Comparison of ENCODE assay signal across 37 cellular contexts in genomic region chr1:51902456-51902855, GRCh38. TPM values are rescaled to one million over a fixed set of nuclear protein-coding genes. Genes with fewer than 3 reads are reported as not detected.
DNase-seq lines count a peak whose midpoint lies in the region; ATAC-seq, FAIRE-seq and TF ChIP-seq lines count a peak whose summit lies in the region.
"Had no signal": no experiment of that assay in that cellular context is flagged by ENCODE, and none has a peak within 500 bp of the region (broad histone marks: within the 10 kb centered on the region; RNA-seq: fewer than 3 reads in every experiment).

No MANE protein-coding gene starts in this region.

- in situ Hi-C loops in IMR-90 (cut with MboI; ENCODE audit: low sequenced_read_pairs) = no loop called here
- in situ Hi-C loops in K562 (cut with MboI) = no loop called here

- H3K27ac Mint-ChIP-seq in T-helper 2 cell treated with Interferon-gamma antibody and Interleukin-4, amounts not matched to agents 5 μg/mL and 100 μg/mL, for 36 hours = no peak overlapping the region
- H3K27ac Mint-ChIP-seq: B cell; CD14-positive monocyte; CD4-positive, alpha-beta memory T cell; CD4-positive, alpha-beta T cell; CD4-positive, CD25-positive, alpha-beta regulatory T cell; CD8-positive, alpha-beta memory T cell; CD8-positive, alpha-beta T cell had no signal

- TF ChIP-seq POLR2A in IMR-90 (IDR thresholded peaks at IDR 0.05; ENCODE audit: low read depth, low read length) = no peak
- TF ChIP-seq POLR2A in K562 (conservative IDR thresholded peaks at IDR 0.05) = no peak
- TF ChIP-seq POLR2A in vagina (IDR thresholded peaks at IDR 0.05) = no peak

- no peaks in the 10 kb centered on the region for H3K79me2 ChIP-seq in Karpas-422 (ENCODE audit: low read length)
- H3K79me2 ChIP-seq in K562 (ENCODE audit: control insufficient read depth, insufficient read depth, low read length) = no peaks in the 10 kb centered on the region
- H3K79me2 ChIP-seq in trophoblast cell (ENCODE audit: control insufficient read depth, insufficient read depth, low read length, poor library complexity) = no peaks in the 10 kb centered on the region

- BruUV-seq in IMR-90 (replicated peaks; lab: Mats Ljungman, UMichigan) (no TSS peak), K562 (replicated peaks; lab: Mats Ljungman, UMichigan) (no TSS peak)

- no CpG with 5 or more reads among the region's 5 CpGs for WGBS in IMR-90 (ENCODE audit: extremely low coverage in 2 of 2, insufficient read length in 1 of 2), 2 experiments
- WGBS in K562 (ENCODE audit: insufficient coverage, low coverage, missing lambda C conversion rate) = 1% methylated on average over 5 of the region's 5 CpGs
- no CpG with 5 or more reads among the region's 5 CpGs for WGBS in trophoblast cell (ENCODE audit: extremely low coverage, insufficient coverage, insufficient read length)

- H3K4ac ChIP-seq in IMR-90 (ENCODE audit: low read depth, low read length) (0 out of 2 replicates have a peak overlapping the region, but pooled peaks have one; percentile 15), trophoblast cell (ENCODE audit: low read depth, low read length) (no peak overlapping the region)

- H3K36me3 Mint-ChIP-seq in T-helper 2 cell treated with Interferon-gamma antibody and Interleukin-4, amounts not matched to agents 5 μg/mL and 100 μg/mL, for 36 hours (ENCODE audit: low read depth) = no peaks in the 10 kb centered on the region
- H3K36me3 Mint-ChIP-seq: CD14-positive monocyte; CD4-positive, alpha-beta memory T cell; CD4-positive, CD25-positive, alpha-beta regulatory T cell; CD8-positive, alpha-beta T cell had no signal

- TF ChIP-seq CTCF in IMR-90 (conservative IDR thresholded peaks at IDR 0.05; ENCODE audit: low read depth, low read length) (no peak), K562 (IDR thresholded peaks at IDR 0.05 in 2 of 3, conservative IDR thresholded peaks at IDR 0.05 in 1 of 3; ENCODE audit: insufficient read depth in 2 of 3, low read depth in 1 of 3, low read length in 3 of 3) (no peak), vagina (IDR thresholded peaks at IDR 0.05) (no peak)

- H4K8ac ChIP-seq in IMR-90 (ENCODE audit: low read depth in 2 of 2, low read length in 2 of 2) = no peak overlapping the region
- no peak overlapping the region for H4K8ac ChIP-seq in trophoblast cell (ENCODE audit: low read depth, low read length)

- H3K23ac ChIP-seq in IMR-90 (ENCODE audit: low read depth, low read length) = no peak overlapping the region
- H3K23ac ChIP-seq in trophoblast cell (ENCODE audit: low read length) = no peak overlapping the region

- 0 out of 2 replicates have a peak overlapping the region, but pooled peaks have one; percentile 16 for H2BK20ac ChIP-seq in IMR-90 (ENCODE audit: low read depth, low read length)

- intact Hi-C loops in IMR-90 (cut with micrococcal nuclease) (no loop called here), K562 (cut with micrococcal nuclease) (no loop called here), vagina (cut with DNase I) (no loop called here)

- H3K9me3 Mint-ChIP-seq in T-helper 2 cell treated with Interferon-gamma antibody and Interleukin-4, amounts not matched to agents 5 μg/mL and 100 μg/mL, for 36 hours = no peaks in the 10 kb centered on the region
- H3K9me3 Mint-ChIP-seq: CD4-positive, alpha-beta T cell; CD8-positive, alpha-beta T cell had no signal

- H2BK12ac ChIP-seq in trophoblast cell (ENCODE audit: low read length) = no peak overlapping the region

- no peaks in the 10 kb centered on the region for H3K9me2 ChIP-seq in Karpas-422 (replicated peaks; ENCODE audit: insufficient read depth, low read length)

- FAIRE-seq in K562 (lab: Jason Lieb, UNC) = no peak
- FAIRE-seq: A204.1, A549, D721Med had no signal

- no peak overlapping the region for H3K56ac ChIP-seq in IMR-90 (ENCODE audit: extremely low read depth, insufficient read depth, low read length)

- peak overlapping the region; percentile 35; the same call in 1 of the 2 replicates for H2AK5ac ChIP-seq in IMR-90 (ENCODE audit: low read depth, low read length)
- no peak overlapping the region for H2AK5ac ChIP-seq in trophoblast cell (ENCODE audit: low read length)

- H3K9me3 ChIP-seq in IMR-90 (ENCODE audit: control insufficient read depth, insufficient read depth, low read length) (no peaks in the 10 kb centered on the region), Karpas-422 (ENCODE audit: low read length) (no peaks in the 10 kb centered on the region), K562 (replicated peaks; ENCODE audit: control insufficient read depth, insufficient read depth, low read depth, low read length) (0 out of 2 replicates have a peak, but pooled peaks cover 4% of the 10 kb centered on the region), trophoblast cell (ENCODE audit: insufficient read depth, low read depth, low read length) (no peaks in the 10 kb centered on the region), vagina (no peaks in the 10 kb centered on the region)
- H3K9me3 ChIP-seq: A549, BE2C, Caco-2 had no signal

- H3K79me1 ChIP-seq in IMR-90 (ENCODE audit: low read depth in 1 of 2, low read length in 2 of 2) = peaks cover 0 to 7% of the 10 kb centered on the region in 2 experiments; a peak in 1 of 4 replicates
- H3K79me1 ChIP-seq in trophoblast cell (ENCODE audit: low read length) = peaks cover under 1% of the 10 kb centered on the region

- H2BK120ac ChIP-seq in IMR-90 (ENCODE audit: low read depth, low read length) (peak overlapping the region; percentile 28; the same call in 1 of the 2 replicates), trophoblast cell (ENCODE audit: insufficient read depth, low read length, poor library complexity) (no peak overlapping the region)

- CTCF ChIA-PET in IMR-90 (lab: Yijun Ruan, JAX) = interaction anchor here (1.1 kb wide), 1 partner anchor 23 kb away, joined by 3 read pairs; no protein-coding TSS in a partner anchor
- CTCF ChIA-PET in K562 (lab: Yijun Ruan, JAX; ENCODE audit: low intra/inter-chr PET ratio) = no interaction called here

- TF ChIP-seq EP300 in K562 (IDR thresholded peaks at IDR 0.05; ENCODE audit: low read length) = no peak

- no peak overlapping the region for H2AFZ ChIP-seq in IMR-90 (replicated peaks; ENCODE audit: low read length, poor library complexity)
- H2AFZ ChIP-seq in Karpas-422 (ENCODE audit: low read length) = no peak overlapping the region
- no peak overlapping the region for H2AFZ ChIP-seq in K562 (ENCODE audit: low read depth, low read length)
- H2AFZ ChIP-seq in trophoblast cell (ENCODE audit: insufficient read depth, low read length, poor library complexity) = no peak overlapping the region

- no peaks in the 10 kb centered on the region for H3K4me1 Mint-ChIP-seq in T-helper 2 cell treated with Interferon-gamma antibody and Interleukin-4, amounts not matched to agents 5 μg/mL and 100 μg/mL, for 36 hours (ENCODE audit: low read depth)
- H3K4me1 Mint-ChIP-seq: CD14-positive monocyte; CD4-positive, CD25-positive, alpha-beta regulatory T cell had no signal

- no peaks in the 10 kb centered on the region for H3K27me3 ChIP-seq in IMR-90 (ENCODE audit: control insufficient read depth, insufficient read depth, low read length)
- H3K27me3 ChIP-seq in Karpas-422 (ENCODE audit: low read length) = no peaks in the 10 kb centered on the region
- H3K27me3 ChIP-seq in K562 (ENCODE audit: control insufficient read depth in 2 of 2, insufficient read depth in 2 of 2, low read length in 2 of 2) = peaks cover 4 to 26% of the 10 kb centered on the region in 2 experiments; a peak in 4 of 5 replicates
- H3K27me3 ChIP-seq in trophoblast cell (ENCODE audit: insufficient read depth, low read length) = no peaks in the 10 kb centered on the region
- H3K27me3 ChIP-seq in vagina = no peaks in the 10 kb centered on the region
- H3K27me3 ChIP-seq in H7 (ENCODE audit: control insufficient read depth, insufficient read depth, low read length) = no peaks in the 10 kb centered on the region
- H3K27me3 ChIP-seq: BE2C; BLaER1; BLaER1 treated with 17β-estradiol and CSF1 and Interleukin-3, amounts not matched to agents 10 nM and 100 nM had no signal

- H3K14ac ChIP-seq in IMR-90 (replicated peaks; ENCODE audit: low read depth, low read length) (0 out of 2 replicates have a peak overlapping the region, but pooled peaks have one; percentile 10), trophoblast cell (ENCODE audit: low read length) (no peak overlapping the region)

- H3K4me3 ChIP-seq in IMR-90 (ENCODE audit: insufficient read depth, low read depth, low read length) = no peak overlapping the region
- H3K4me3 ChIP-seq in Karpas-422 (ENCODE audit: low read length) = no peak overlapping the region
- no peak overlapping the region for H3K4me3 ChIP-seq in K562
- H3K4me3 ChIP-seq in trophoblast cell (ENCODE audit: low read depth, low read length) = no peak overlapping the region
- H3K4me3 ChIP-seq in vagina = no peak overlapping the region
- no peak overlapping the region for H3K4me3 ChIP-seq in H7 (ENCODE audit: insufficient read depth, low read depth, low read length)
- H3K4me3 ChIP-seq: A549; BLaER1; BLaER1 treated with 17β-estradiol and CSF1 and Interleukin-3, amounts not matched to agents 10 nM and 100 nM had no signal

- peak overlapping the region; percentile 10 for H4K91ac ChIP-seq in IMR-90 (ENCODE audit: insufficient read depth, low read depth, low read length)
- no peak overlapping the region for H4K91ac ChIP-seq in trophoblast cell (ENCODE audit: low read depth, low read length)

- H3K9ac ChIP-seq in IMR-90 (ENCODE audit: low read depth, low read length) (no peak overlapping the region), Karpas-422 (ENCODE audit: low read length) (no peak overlapping the region), K562 (ENCODE audit: insufficient read depth in 1 of 2, low read depth in 2 of 2, low read length in 2 of 2) (no peak overlapping the region), trophoblast cell (ENCODE audit: low read length) (no peak overlapping the region)
- H3K9ac ChIP-seq: BLaER1; BLaER1 treated with 17β-estradiol and CSF1 and Interleukin-3, amounts not matched to agents 10 nM and 100 nM had no signal

- H3K4me2 ChIP-seq in IMR-90 (ENCODE audit: low read depth, low read length) (no peak overlapping the region), Karpas-422 (ENCODE audit: low read depth, low read length, poor library complexity, severe bottlenecking) (no peak overlapping the region), K562 (ENCODE audit: insufficient read depth, low read length) (no peak overlapping the region), trophoblast cell (ENCODE audit: low read length) (no peak overlapping the region)
- H3K4me2 ChIP-seq: A549; BLaER1; BLaER1 treated with 17β-estradiol and CSF1 and Interleukin-3, amounts not matched to agents 10 nM and 100 nM had no signal

- H3K36me3 ChIP-seq in IMR-90 (ENCODE audit: control insufficient read depth, insufficient read depth, low read length) = no peaks in the 10 kb centered on the region
- no peaks in the 10 kb centered on the region for H3K36me3 ChIP-seq in Karpas-422 (ENCODE audit: insufficient read depth, low read length)
- H3K36me3 ChIP-seq in K562 (ENCODE audit: control insufficient read depth, insufficient read depth, low read length) = no peaks in the 10 kb centered on the region
- H3K36me3 ChIP-seq in trophoblast cell (ENCODE audit: control insufficient read depth in 1 of 2, insufficient read depth in 2 of 2, low read length in 2 of 2) = no peaks in the 10 kb centered on the region
- no peaks in the 10 kb centered on the region for H3K36me3 ChIP-seq in vagina
- H3K36me3 ChIP-seq in H7 (replicated peaks; ENCODE audit: control insufficient read depth, insufficient read depth, low read length) = no peaks in the 10 kb centered on the region
- H3K36me3 ChIP-seq: BE2C; BLaER1; BLaER1 treated with 17β-estradiol and CSF1 and Interleukin-3, amounts not matched to agents 10 nM and 100 nM had no signal

- no peak overlapping the region; the same call in 2 of the 3 replicates for H2BK15ac ChIP-seq in IMR-90 (ENCODE audit: low read depth, low read length)

- no peak for ATAC-seq in IMR-90 (ENCODE audit: low read depth)
- ATAC-seq in K562 = no peak
- ATAC-seq: A549; CD8-positive, alpha-beta T cell had no signal

- peaks cover 15% of the 10 kb centered on the region for H3K9me1 ChIP-seq in IMR-90 (ENCODE audit: insufficient read depth, low read length)
- H3K9me1 ChIP-seq in K562 (ENCODE audit: control insufficient read depth, insufficient read depth, low read length) = no peaks in the 10 kb centered on the region

- H3K4me1 ChIP-seq in IMR-90 (ENCODE audit: control insufficient read depth, insufficient read depth, low read length) = peaks cover 20% of the 10 kb centered on the region
- no peaks in the 10 kb centered on the region; the same call in 1 of the 2 replicates for H3K4me1 ChIP-seq in Karpas-422 (ENCODE audit: low read length)
- H3K4me1 ChIP-seq in K562 (replicated peaks in 1 of 2; ENCODE audit: control insufficient read depth in 2 of 2, insufficient read depth in 2 of 2, low read length in 2 of 2) = no peaks in the 10 kb centered on the region
- H3K4me1 ChIP-seq in trophoblast cell (ENCODE audit: control insufficient read depth in 1 of 2, insufficient read depth in 2 of 2, low read length in 2 of 2) = peaks cover 2 to 3% of the 10 kb centered on the region in 2 experiments
- H3K4me1 ChIP-seq in vagina = no peaks in the 10 kb centered on the region
- H3K4me1 ChIP-seq: BE2C, Caco-2 had no signal

- H3K27me3 Mint-ChIP-seq in T-helper 2 cell treated with Interferon-gamma antibody and Interleukin-4, amounts not matched to agents 5 μg/mL and 100 μg/mL, for 36 hours (ENCODE audit: low read depth) = peaks cover 17% of the 10 kb centered on the region

- H4K12ac ChIP-seq in trophoblast cell (ENCODE audit: low read depth, low read length) = no peak overlapping the region

- DNase-seq in IMR-90 (no peak), Karpas-422 (peak; percentile 1), K562 (ENCODE audit: extremely low read depth in 1 of 4, low spot score in 3 of 4) (no peak), trophoblast cell (peak; percentile 73 to 84), Kasumi-1 (lab: John Stamatoyannopoulos, UW) (no peak), vagina (ENCODE audit: extremely low spot score in 2 of 2) (no peak), H7 (no peak)
- no peak for DNase-seq in T-helper 2 cell treated with Interferon-gamma antibody and Interleukin-4, amounts not matched to agents 5 μg/mL and 100 μg/mL, for 36 hours (ENCODE audit: low spot score)
- DNase-seq: 8988T; ACHN; AML-193; BE2C; C1 segment of cervical spinal cord; Caco-2; Calu3; CD4-positive, alpha-beta memory T cell; CD4-positive, alpha-beta T cell; CD4-positive, CD25-positive, alpha-beta regulatory T cell; CD8-positive, alpha-beta memory T cell; CD8-positive, alpha-beta T cell; COR-L47; DMS 273 treated with DMSO at 0.1 percent for 48 hours; DMS153; DMS53; DMS79; DMS79 treated with DMSO at 0.1 percent for 48 hours; DND-41; EL had no signal

- TF ChIP-seq RAD21 in IMR-90 (IDR thresholded peaks at IDR 0.05; ENCODE audit: low read length) (no peak), K562 (CRISPR knock-in tag; conservative IDR thresholded peaks at IDR 0.05 in 1 of 2, IDR thresholded peaks at IDR 0.05 in 1 of 2) (no peak)

- H4K20me1 ChIP-seq in IMR-90 (ENCODE audit: insufficient read depth, low read length) = no peaks in the 10 kb centered on the region
- no peaks in the 10 kb centered on the region for H4K20me1 ChIP-seq in Karpas-422 (ENCODE audit: insufficient read depth, low read depth, low read length)
- no peaks in the 10 kb centered on the region for H4K20me1 ChIP-seq in K562 (replicated peaks; ENCODE audit: control insufficient read depth, insufficient read depth, low read length)
- H4K20me1 ChIP-seq: BLaER1; BLaER1 treated with 17β-estradiol and CSF1 and Interleukin-3, amounts not matched to agents 10 nM and 100 nM had no signal

- H2BK5ac ChIP-seq in IMR-90 (ENCODE audit: low read depth, low read length, poor library complexity, severe bottlenecking) = no peak overlapping the region
- H2BK5ac ChIP-seq in trophoblast cell (ENCODE audit: low read depth, low read length, poor library complexity) = no peak overlapping the region

- POLR2A ChIA-PET in IMR-90 (lab: Charles Lee; ENCODE audit: unreplicated experiment) (no interaction called here), K562 (lab: Yijun Ruan, JAX) (interaction anchor here (0.7 to 1.2 kb wide), 4 partner anchors 9 to 171 kb away, joined by 3 read pairs; no protein-coding TSS in a partner anchor)

- dilution Hi-C loops in IMR-90 (cut with HindIII; ENCODE audit: low sequenced_read_pairs, unreplicated experiment) = no loop called here

- H2AK9ac ChIP-seq in IMR-90 (replicated peaks; ENCODE audit: low read depth, low read length, poor library complexity) = no peak overlapping the region

- no peak overlapping the region for H3K27ac ChIP-seq in IMR-90 (ENCODE audit: insufficient read depth, low read length)
- H3K27ac ChIP-seq in Karpas-422 (ENCODE audit: low read length) = no peak overlapping the region
- H3K27ac ChIP-seq in K562 (ENCODE audit: extremely low read depth, low read depth, low read length) = no peak overlapping the region
- no peak overlapping the region for H3K27ac ChIP-seq in trophoblast cell (ENCODE audit: low read depth, low read length)
- H3K27ac ChIP-seq in vagina = no peak overlapping the region
- H3K27ac ChIP-seq: 22Rv1; BLaER1; BLaER1 treated with 17β-estradiol and CSF1 and Interleukin-3, amounts not matched to agents 10 nM and 100 nM; C4-2B had no signal

- H3K4me3 Mint-ChIP-seq in T-helper 2 cell treated with Interferon-gamma antibody and Interleukin-4, amounts not matched to agents 5 μg/mL and 100 μg/mL, for 36 hours = no peak overlapping the region
- H3K4me3 Mint-ChIP-seq: B cell; CD14-positive monocyte; CD4-positive, alpha-beta memory T cell; CD4-positive, alpha-beta T cell; CD4-positive, CD25-positive, alpha-beta regulatory T cell; CD8-positive, alpha-beta memory T cell; CD8-positive, alpha-beta T cell had no signal

- H3K18ac ChIP-seq in IMR-90 (ENCODE audit: low read depth, low read length) = no peak overlapping the region; the same call in 1 of the 2 replicates
- H3K18ac ChIP-seq in trophoblast cell (ENCODE audit: low read length) = no peak overlapping the region

- no peak overlapping the region for H4K5ac ChIP-seq in IMR-90 (ENCODE audit: low read depth, low read length)

RNA-seq across cellular contexts. Expression of gene NRDC, which starts 23.9 kb away (rescaled TPM):
- total RNA-seq in IMR-90 (2012; rRNA removed) (75.8 and 78.0 TPM in 2 replicates), K562 (2014; rRNA removed) (102 and 139 TPM in 2 replicates), K562 (2014; rRNA removed; fragmentation: Illumina TruSeq; extraction: Trizol) (201 and 216 TPM in 2 replicates), K562 (2015; rRNA removed; fragmentation: Illumina TruSeq; extraction: Trizol) (177 and 196 TPM in 2 replicates), K562 (2021) (255 and 270 TPM in 2 replicates), vagina (94.3 TPM)
- polyA plus RNA-seq in IMR-90 (2012; rRNA removed) (72.3 and 84.7 TPM in 2 replicates), K562 (2011; rRNA removed) (371 and 375 TPM in 2 replicates), K562 (2014; fragmentation: Illumina TruSeq; extraction: Trizol) (296 and 347 TPM in 2 replicates), K562 (2014; fragmentation: Nextera tagmentation; extraction: Ambion mirVana) (100 to 1,000 TPM; 135 to 149 TPM), K562 (2014; rRNA removed) (222 and 261 TPM in 2 replicates)
- 38.5 and 39.4 TPM in 2 replicates for polyA plus RNA-seq in IMR-90 (2012; cell fraction: cytosol; rRNA removed)
- polyA plus RNA-seq in IMR-90 (2012; cell fraction: nucleus; rRNA removed; ENCODE audit: low replicate concordance) = 86.8 and 152 TPM in 2 replicates
- 104 and 140 TPM in 2 replicates for total RNA-seq in Karpas-422 (2014; rRNA removed; shearing (Covaris generic); ENCODE audit: low replicate concordance)
- 223 and 663 TPM in 2 replicates for total RNA-seq in K562 (2011; cell fraction: chromatin; rRNA removed; ENCODE audit: low replicate concordance)
- 111 and 152 TPM in 2 replicates for total RNA-seq in K562 (2011; cell fraction: nucleolus; rRNA removed)
- total RNA-seq in K562 (2011; cell fraction: nucleoplasm; rRNA removed) = 268 and 359 TPM in 2 replicates
- polyA plus RNA-seq in K562 (2011; cell fraction: cytosol; rRNA removed) = 86.1 and 145 TPM in 2 replicates
- 402 and 574 TPM in 2 replicates for polyA plus RNA-seq in K562 (2011; cell fraction: nucleus; rRNA removed)
- 312 and 324 TPM in 2 replicates for polyA plus RNA-seq in K562 (2012)
- 432 and 467 TPM in 2 replicates for polyA minus RNA-seq in K562 (2011; rRNA and poly(A)+ RNA removed)
- polyA minus RNA-seq in K562 (2011; cell fraction: cytosol; rRNA and poly(A)+ RNA removed) = 159 and 171 TPM in 2 replicates
- polyA minus RNA-seq in K562 (2011; cell fraction: nucleus; rRNA and poly(A)+ RNA removed) = 87.5 and 183 TPM in 2 replicates
- 109 and 113 TPM in 2 replicates for polyA plus RNA-seq in trophoblast cell (2013)
- total RNA-seq in H7 (2014; rRNA removed; shearing (Covaris generic)) = 103 and 146 TPM in 2 replicates

Comparison
In these comparisons a context has a peak if more than half of its experiments do, and no peak if none do; other contexts are left out.
1. DNase-seq: peak in Karpas-422 (single experiment) and trophoblast cell (2 of 2); none in IMR-90 (single experiment), K562 (0 of 4), Kasumi-1 (0 of 2), T-helper 2 cell treated with Interferon-gamma antibody and Interleukin-4, amounts not matched to agents 5 μg/mL and 100 μg/mL, for 36 hours (single experiment), vagina (0 of 2) and H7 (single experiment).